24 cellular contexts compared by ENCODE assay signal in the genomic region with DNA sequence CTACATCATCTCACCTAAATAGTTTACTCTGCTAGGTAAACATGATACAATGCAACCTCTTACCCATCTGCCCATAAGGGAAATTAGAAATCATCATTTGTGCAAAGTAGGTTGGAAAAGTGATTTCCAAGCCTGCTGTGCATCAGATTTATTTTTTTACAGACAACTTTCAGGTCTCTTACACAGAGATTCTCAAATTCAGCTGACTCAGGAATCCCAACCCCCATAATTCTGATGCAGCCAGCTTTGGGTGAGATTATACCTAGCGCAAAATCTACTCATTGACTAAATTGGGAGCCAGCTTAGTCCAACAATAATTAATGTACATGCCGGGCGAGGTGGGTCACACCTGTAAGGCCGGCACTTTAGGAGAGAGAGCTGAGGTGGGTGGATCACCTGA. TPM values are rescaled to one million over a fixed set of nuclear protein-coding genes. Genes with fewer than 3 reads are reported as not detected.
DNase-seq lines count a peak whose midpoint lies in the region; TF ChIP-seq lines count a peak whose summit lies in the region.
"Had no signal": no experiment of that assay in that cellular context is flagged by ENCODE, and none has a peak within 500 bp of the region (broad histone marks: within the 10 kb centered on the region; RNA-seq: fewer than 3 reads in every experiment).

No MANE protein-coding gene starts in this region.

- peak overlapping the region; percentile 100 for H3K9ac ChIP-seq in endodermal cell (ENCODE audit: extremely low read depth, low read length, poor library complexity, severe bottlenecking)

- WGBS in endodermal cell (ENCODE audit: insufficient coverage in 1 of 2, insufficient read length in 1 of 2), 2 experiments, result 97 to 100% methylated on average over 2 to 4 of the region's 4 CpGs

- peaks cover 68% of the 10 kb centered on the region for H3K36me3 Mint-ChIP-seq in T-helper 2 cell treated with Interferon-gamma antibody and Interleukin-4, amounts not matched to agents 5 μg/mL and 100 μg/mL, for 36 hours (ENCODE audit: low read depth)
- H3K36me3 Mint-ChIP-seq in endodermal cell (ENCODE audit: low read depth) (peaks cover 35% of the 10 kb centered on the region), nephron progenitor cell (ENCODE audit: low read depth) (peaks cover 66% of the 10 kb centered on the region)

- no peak for DNase-seq in T-helper 2 cell treated with Interferon-gamma antibody and Interleukin-4, amounts not matched to agents 5 μg/mL and 100 μg/mL, for 36 hours (ENCODE audit: low spot score)
- DNase-seq in T-helper 2 cell (no peak), endodermal cell (no peak), nephron progenitor cell (no peak), NCI-H1436 (lab: John Stamatoyannopoulos, UW) (no peak), HUDEP-2 (lab: John Stamatoyannopoulos, UW; ENCODE audit: unreplicated experiment in 76 of 76) (no peak)
- DNase-seq in activated CD8-positive, alpha-beta memory T cell treated with anti-CD3 and anti-CD28 coated beads, Interleukin-2, amount 50 U/mL, for 4 hours, result no peak
- DNase-seq: 8988T; activated CD4-positive, CD25-positive, alpha-beta regulatory T cell treated with anti-CD3 and anti-CD28 coated beads, Interleukin-2, amount 50 U/mL, for 72 hours; BE2C; brain microvascular endothelial cell; cortex of kidney; foreskin melanocyte; NCI-H146; NCI-H2171; SJCRH30; stimulated activated CD4-positive, alpha-beta T cell treated with anti-CD3 and anti-CD28 coated beads, Interleukin-2, amount 100 ng/mL, for 48 hours; T-helper 9 cell had no signal

- peak overlapping the region; percentile 96 for H3K4me3 ChIP-seq in endodermal cell (ENCODE audit: low read length)
- H3K4me3 ChIP-seq: HAP-1, prostate gland, SJCRH30 had no signal

- TF ChIP-seq CTCF in VCaP (conservative IDR thresholded peaks at IDR 0.05) (no peak), endodermal cell (conservative IDR thresholded peaks at IDR 0.05) (no peak), nephron progenitor cell (IDR thresholded peaks at IDR 0.05) (no peak)

- no peak overlapping the region for H3K27ac Mint-ChIP-seq in T-helper 2 cell treated with Interferon-gamma antibody and Interleukin-4, amounts not matched to agents 5 μg/mL and 100 μg/mL, for 36 hours
- H3K27ac Mint-ChIP-seq in endodermal cell (peak overlapping the region; percentile 2), nephron progenitor cell (peak overlapping the region; percentile 45)

- H3K36me3 ChIP-seq in endodermal cell (ENCODE audit: control insufficient read depth, insufficient read depth, low read length), result peaks cover 90% of the 10 kb centered on the region
- H3K36me3 ChIP-seq: BE2C, HAP-1, prostate gland, SJCRH30 had no signal

- peaks cover 14% of the 10 kb centered on the region for H3K4me1 ChIP-seq in endodermal cell (ENCODE audit: control insufficient read depth, insufficient read depth, low read length)
- H3K4me1 ChIP-seq: BE2C, HAP-1, prostate gland, SJCRH30 had no signal

- no peaks in the 10 kb centered on the region for H3K9me3 ChIP-seq in endodermal cell (ENCODE audit: control insufficient read depth, low read length)
- H3K9me3 ChIP-seq: BE2C, HAP-1, prostate gland, SJCRH30 had no signal

- H3K27ac ChIP-seq in VCaP (peak overlapping the region; percentile 89), endodermal cell (ENCODE audit: low read depth, low read length) (no peak overlapping the region)
- H3K27ac ChIP-seq: brain microvascular endothelial cell, prostate gland, SJCRH30 had no signal

- no peaks in the 10 kb centered on the region for H3K27me3 Mint-ChIP-seq in T-helper 2 cell treated with Interferon-gamma antibody and Interleukin-4, amounts not matched to agents 5 μg/mL and 100 μg/mL, for 36 hours (ENCODE audit: low read depth)
- H3K27me3 Mint-ChIP-seq in endodermal cell (ENCODE audit: insufficient read depth), result no peaks in the 10 kb centered on the region
- H3K27me3 Mint-ChIP-seq in nephron progenitor cell (ENCODE audit: low read depth, poor library complexity), result no peaks in the 10 kb centered on the region

- H3K4me1 Mint-ChIP-seq in T-helper 2 cell treated with Interferon-gamma antibody and Interleukin-4, amounts not matched to agents 5 μg/mL and 100 μg/mL, for 36 hours (ENCODE audit: low read depth), result peaks cover 51% of the 10 kb centered on the region
- H3K4me1 Mint-ChIP-seq in endodermal cell (peaks cover 56% of the 10 kb centered on the region), nephron progenitor cell (peaks cover 41% of the 10 kb centered on the region)
- H3K4me1 Mint-ChIP-seq: neural crest cell had no signal

- peak overlapping the region; percentile 42 for H3K4me3 Mint-ChIP-seq in T-helper 2 cell treated with Interferon-gamma antibody and Interleukin-4, amounts not matched to agents 5 μg/mL and 100 μg/mL, for 36 hours
- H3K4me3 Mint-ChIP-seq in endodermal cell (peak overlapping the region; percentile 25), nephron progenitor cell (no peak overlapping the region)
- H3K4me3 Mint-ChIP-seq: neural crest cell had no signal

- H3K9me3 Mint-ChIP-seq in T-helper 2 cell treated with Interferon-gamma antibody and Interleukin-4, amounts not matched to agents 5 μg/mL and 100 μg/mL, for 36 hours, result no peaks in the 10 kb centered on the region
- H3K9me3 Mint-ChIP-seq in endodermal cell (no peaks in the 10 kb centered on the region), nephron progenitor cell (no peaks in the 10 kb centered on the region)
- H3K9me3 Mint-ChIP-seq: neural crest cell had no signal

- H3K27me3 ChIP-seq in endodermal cell (ENCODE audit: control insufficient read depth, insufficient read depth, low read length, poor library complexity, severe bottlenecking), result no peaks in the 10 kb centered on the region
- H3K27me3 ChIP-seq: BE2C, brain microvascular endothelial cell, SJCRH30 had no signal

RNA-seq across cellular contexts. Expression of a gene that starts 8.5 kb away (rescaled TPM):
- total RNA-seq in endodermal cell, result 1,000 to 10,000 TPM; 1,330 to 2,480 TPM
- polyA plus RNA-seq in endodermal cell (2013, experiment 1 of 2), result 758 TPM
- 902 TPM for polyA plus RNA-seq in endodermal cell (2013, experiment 2 of 2)

RNA-seq across cellular contexts. Expression of a gene that starts 54.8 kb away (rescaled TPM):
- 10 to 100 TPM; 35.9 to 70.9 TPM for total RNA-seq in endodermal cell
- polyA plus RNA-seq in endodermal cell (2013, experiment 1 of 2), result 0.50 TPM
- polyA plus RNA-seq in endodermal cell (2013, experiment 2 of 2), result 0.54 TPM
- total RNA-seq: G401, kidney epithelial cell had no signal
